In genomic region chr6:34451192-34451591, GRCh38 we compare ENCODE assay signal across 38 cellular contexts. TPM values are rescaled to one million over a fixed set of nuclear protein-coding genes. Genes with fewer than 3 reads are reported as not detected.
DNase-seq lines count a peak whose midpoint lies in the region; ATAC-seq, FAIRE-seq and TF ChIP-seq lines count a peak whose summit lies in the region.
"Had no signal": no experiment of that assay in that cellular context is flagged by ENCODE, and none has a peak within 500 bp of the region (broad histone marks: within the 10 kb centered on the region; RNA-seq: fewer than 3 reads in every experiment).

No MANE protein-coding gene starts in this region.

- CTCF ChIA-PET in HepG2 (lab: Yijun Ruan, JAX; ENCODE audit: low intra/inter-chr PET ratio, low total read pairs) (no interaction called here), K562 (lab: Yijun Ruan, JAX; ENCODE audit: low intra/inter-chr PET ratio) (no interaction called here)

- no TSS peak for BruUV-seq in HepG2 (replicated peaks; lab: Mats Ljungman, UMichigan)
- BruUV-seq in K562 (replicated peaks; lab: Mats Ljungman, UMichigan): no TSS peak

- H3K9ac ChIP-seq in HepG2 (ENCODE audit: insufficient read depth, low read depth, low read length): no peak overlapping the region
- H3K9ac ChIP-seq in K562 (ENCODE audit: insufficient read depth in 1 of 2, low read depth in 2 of 2, low read length in 2 of 2): no peak overlapping the region
- H3K9ac ChIP-seq in trophoblast cell (ENCODE audit: low read length): no peak overlapping the region
- H3K9ac ChIP-seq: BLaER1; BLaER1 treated with 17β-estradiol and CSF1 and Interleukin-3, amounts not matched to agents 10 nM and 100 nM had no signal

- FAIRE-seq in HepG2 (lab: Jason Lieb, UNC) (no peak), K562 (lab: Jason Lieb, UNC) (no peak)
- FAIRE-seq: A204.1, A549, D721Med had no signal

- no peaks in the 10 kb centered on the region for H3K79me1 ChIP-seq in trophoblast cell (ENCODE audit: low read length)

- H3K9me1 ChIP-seq in K562 (ENCODE audit: control insufficient read depth, insufficient read depth, low read length): no peaks in the 10 kb centered on the region

- in situ Hi-C loops in HepG2 (cut with HindIII; ENCODE audit: extremely low pct_ligation_motif_present, low pct_unique_long_range_greater_than_20kb) (no loop called here), K562 (cut with MboI) (loop anchor here (25.0 kb wide), 1 partner anchor 686 kb away; the partner anchor contains the start of gene TCP11)

- H3K18ac ChIP-seq in trophoblast cell (ENCODE audit: low read length): no peak overlapping the region

- POLR2A ChIA-PET in HepG2 (lab: Yijun Ruan, JAX): no interaction called here
- POLR2A ChIA-PET in K562 (lab: Yijun Ruan, JAX): no interaction called here

- H4K12ac ChIP-seq in trophoblast cell (ENCODE audit: low read depth, low read length): no peak overlapping the region

- DNase-seq in HepG2 (ENCODE audit: low spot score) (no peak), right lobe of liver (no peak), K562 (ENCODE audit: extremely low read depth in 1 of 4, low spot score in 3 of 4) (no peak), trophoblast cell (no peak), NCI-H2196 (lab: John Stamatoyannopoulos, UW; ENCODE audit: unreplicated experiment) (no peak)
- DNase-seq: 8988T; ACHN; AML-193; BE2C; C1 segment of cervical spinal cord; Caco-2; Calu3; CD4-positive, alpha-beta memory T cell; CD4-positive, alpha-beta T cell; CD4-positive, CD25-positive, alpha-beta regulatory T cell; CD8-positive, alpha-beta memory T cell; CD8-positive, alpha-beta T cell; COR-L47; DMS 273 treated with DMSO at 0.1 percent for 48 hours; DMS153; DMS53; DMS79; DMS79 treated with DMSO at 0.1 percent for 48 hours; DND-41; EL had no signal

- no peaks in the 10 kb centered on the region for H3K79me2 ChIP-seq in HepG2 (ENCODE audit: insufficient read depth, low read length)
- H3K79me2 ChIP-seq in K562 (ENCODE audit: control insufficient read depth, insufficient read depth, low read length): no peaks in the 10 kb centered on the region
- no peaks in the 10 kb centered on the region for H3K79me2 ChIP-seq in trophoblast cell (ENCODE audit: control insufficient read depth, insufficient read depth, low read length, poor library complexity)

- H2BK120ac ChIP-seq in trophoblast cell (ENCODE audit: insufficient read depth, low read length, poor library complexity): no peak overlapping the region

- no peak overlapping the region for H2BK12ac ChIP-seq in trophoblast cell (ENCODE audit: low read length)

- H3K23ac ChIP-seq in trophoblast cell (ENCODE audit: low read length): no peak overlapping the region

- H2BK5ac ChIP-seq in trophoblast cell (ENCODE audit: low read depth, low read length, poor library complexity): no peak overlapping the region

- H2AK5ac ChIP-seq in trophoblast cell (ENCODE audit: low read length): no peak overlapping the region

- 40% methylated on average over 1 of the region's 1 CpG for WGBS in HepG2 (ENCODE audit: low lambda C conversion rate)
- no CpG with 5 or more reads among the region's 1 CpG for WGBS in right lobe of liver (ENCODE audit: insufficient coverage, low coverage, low lambda C conversion rate, missing lambda C conversion rate)
- WGBS in K562 (ENCODE audit: insufficient coverage, low coverage, missing lambda C conversion rate): 28% methylated on average over 1 of the region's 1 CpG
- WGBS in trophoblast cell (ENCODE audit: extremely low coverage, insufficient coverage, insufficient read length): no CpG with 5 or more reads among the region's 1 CpG

- H3K36me3 ChIP-seq in HepG2 (replicated peaks in 1 of 2; ENCODE audit: control insufficient read depth in 1 of 2, insufficient read depth in 2 of 2, low read length in 2 of 2) (no peaks in the 10 kb centered on the region), right lobe of liver (no peaks in the 10 kb centered on the region), K562 (ENCODE audit: control insufficient read depth, insufficient read depth, low read length) (no peaks in the 10 kb centered on the region), trophoblast cell (ENCODE audit: control insufficient read depth in 1 of 2, insufficient read depth in 2 of 2, low read length in 2 of 2) (no peaks in the 10 kb centered on the region)
- H3K36me3 ChIP-seq: BE2C; BLaER1; BLaER1 treated with 17β-estradiol and CSF1 and Interleukin-3, amounts not matched to agents 10 nM and 100 nM had no signal

- no peak for TF ChIP-seq EP300 in HepG2 (IDR thresholded peaks at IDR 0.05; ENCODE audit: low read depth in 2 of 2, low read length in 2 of 2)
- no peak for TF ChIP-seq EP300 in HepG2 (CRISPR knock-in tag; IDR thresholded peaks at IDR 0.05; ENCODE audit: borderline replicate concordance)
- TF ChIP-seq EP300 in K562 (IDR thresholded peaks at IDR 0.05; ENCODE audit: low read length): no peak

- H4K8ac ChIP-seq in trophoblast cell (ENCODE audit: low read depth, low read length): no peak overlapping the region

- TF ChIP-seq RAD21 in HepG2 (CRISPR knock-in tag; IDR thresholded peaks at IDR 0.05) (no peak), K562 (CRISPR knock-in tag; conservative IDR thresholded peaks at IDR 0.05 in 1 of 2, IDR thresholded peaks at IDR 0.05 in 1 of 2) (no peak)

- no peak overlapping the region for H3K4ac ChIP-seq in trophoblast cell (ENCODE audit: low read depth, low read length)

- no peak overlapping the region for H3K4me3 ChIP-seq in HepG2 (replicated peaks in 1 of 3; ENCODE audit: insufficient read depth in 1 of 3, low read depth in 2 of 3, low read length in 3 of 3)
- no peak overlapping the region for H3K4me3 ChIP-seq in right lobe of liver
- no peak overlapping the region for H3K4me3 ChIP-seq in K562
- H3K4me3 ChIP-seq in trophoblast cell (ENCODE audit: low read depth, low read length): peak overlapping the region; percentile 1
- H3K4me3 ChIP-seq: A549; BLaER1; BLaER1 treated with 17β-estradiol and CSF1 and Interleukin-3, amounts not matched to agents 10 nM and 100 nM had no signal

- intact Hi-C loops in HepG2 (cut with micrococcal nuclease; ENCODE audit: unreplicated experiment) (no loop called here), right lobe of liver (cut with DNase I) (no loop called here), K562 (cut with micrococcal nuclease) (no loop called here)

- H3K4me2 ChIP-seq in HepG2 (ENCODE audit: low read depth, low read length): no peak overlapping the region
- no peak overlapping the region for H3K4me2 ChIP-seq in K562 (ENCODE audit: insufficient read depth, low read length)
- no peak overlapping the region for H3K4me2 ChIP-seq in trophoblast cell (ENCODE audit: low read length)
- H3K4me2 ChIP-seq: A549; BLaER1; BLaER1 treated with 17β-estradiol and CSF1 and Interleukin-3, amounts not matched to agents 10 nM and 100 nM had no signal

- H4K20me1 ChIP-seq in HepG2 (ENCODE audit: insufficient read depth, low read length): no peaks in the 10 kb centered on the region
- H4K20me1 ChIP-seq in K562 (replicated peaks; ENCODE audit: control insufficient read depth, insufficient read depth, low read length): no peaks in the 10 kb centered on the region
- H4K20me1 ChIP-seq: BLaER1; BLaER1 treated with 17β-estradiol and CSF1 and Interleukin-3, amounts not matched to agents 10 nM and 100 nM had no signal

- TF ChIP-seq CTCF in HepG2 (CRISPR knock-in tag; IDR thresholded peaks at IDR 0.05): no peak
- TF ChIP-seq CTCF in right lobe of liver (IDR thresholded peaks at IDR 0.05): no peak
- TF ChIP-seq CTCF in K562 (IDR thresholded peaks at IDR 0.05 in 2 of 3, conservative IDR thresholded peaks at IDR 0.05 in 1 of 3; ENCODE audit: insufficient read depth in 2 of 3, low read depth in 1 of 3, low read length in 3 of 3): no peak

- ATAC-seq in HepG2 (no peak), right lobe of liver (no peak), K562 (no peak), HG03108 (IDR thresholded peaks at IDR 0.05; ENCODE audit: unreplicated experiment) (no peak)
- ATAC-seq: A549; CD8-positive, alpha-beta T cell had no signal

- no peak overlapping the region for H3K14ac ChIP-seq in trophoblast cell (ENCODE audit: low read length)

- no peak overlapping the region for H4K91ac ChIP-seq in trophoblast cell (ENCODE audit: low read depth, low read length)

- no peaks in the 10 kb centered on the region for H3K9me3 ChIP-seq in HepG2 (ENCODE audit: low read length)
- H3K9me3 ChIP-seq in right lobe of liver: no peaks in the 10 kb centered on the region
- no peaks in the 10 kb centered on the region for H3K9me3 ChIP-seq in K562 (replicated peaks; ENCODE audit: control insufficient read depth, insufficient read depth, low read depth, low read length)
- H3K9me3 ChIP-seq in trophoblast cell (ENCODE audit: insufficient read depth, low read depth, low read length): peaks cover 2% of the 10 kb centered on the region
- H3K9me3 ChIP-seq: A549, BE2C, BLaER1 had no signal

- H3K4me1 ChIP-seq in HepG2 (ENCODE audit: insufficient read depth, low read length): no peaks in the 10 kb centered on the region
- no peaks in the 10 kb centered on the region for H3K4me1 ChIP-seq in right lobe of liver
- peaks cover 4 to 5% of the 10 kb centered on the region in 2 experiments; a peak in 3 of 5 replicates for H3K4me1 ChIP-seq in K562 (replicated peaks in 1 of 2; ENCODE audit: control insufficient read depth in 2 of 2, insufficient read depth in 2 of 2, low read length in 2 of 2)
- H3K4me1 ChIP-seq in trophoblast cell (ENCODE audit: control insufficient read depth in 1 of 2, insufficient read depth in 2 of 2, low read length in 2 of 2): peaks cover 0 to 4% of the 10 kb centered on the region in 2 experiments
- H3K4me1 ChIP-seq: A549, BE2C had no signal

- TF ChIP-seq POLR2A in HepG2 (IDR thresholded peaks at IDR 0.05; ENCODE audit: insufficient read depth in 1 of 2, low read depth in 2 of 2, low read length in 2 of 2) (no peak), right lobe of liver (IDR thresholded peaks at IDR 0.05) (no peak), K562 (conservative IDR thresholded peaks at IDR 0.05) (no peak)

- H2AFZ ChIP-seq in HepG2 (ENCODE audit: low read length): no peak overlapping the region
- no peak overlapping the region for H2AFZ ChIP-seq in K562 (ENCODE audit: low read depth, low read length)
- no peak overlapping the region for H2AFZ ChIP-seq in trophoblast cell (ENCODE audit: insufficient read depth, low read length, poor library complexity)

- H3K27me3 ChIP-seq in HepG2 (ENCODE audit: control insufficient read depth in 1 of 2, insufficient read depth in 2 of 2, low read length in 2 of 2) (peaks cover 1 to 9% of the 10 kb centered on the region in 2 experiments; a peak in 1 of 5 replicates), right lobe of liver (no peaks in the 10 kb centered on the region), K562 (ENCODE audit: control insufficient read depth in 2 of 2, insufficient read depth in 2 of 2, low read length in 2 of 2) (no peaks in the 10 kb centered on the region), trophoblast cell (ENCODE audit: insufficient read depth, low read length) (no peaks in the 10 kb centered on the region)
- H3K27me3 ChIP-seq: BE2C; BLaER1; BLaER1 treated with 17β-estradiol and CSF1 and Interleukin-3, amounts not matched to agents 10 nM and 100 nM had no signal

- H3K27ac ChIP-seq in HepG2 (ENCODE audit: extremely low read length, insufficient read depth, low read length): no peak overlapping the region
- no peak overlapping the region for H3K27ac ChIP-seq in right lobe of liver
- no peak overlapping the region for H3K27ac ChIP-seq in K562 (ENCODE audit: extremely low read depth, low read depth, low read length)
- no peak overlapping the region for H3K27ac ChIP-seq in trophoblast cell (ENCODE audit: low read depth, low read length)
- H3K27ac ChIP-seq: 22Rv1; A549; BLaER1; BLaER1 treated with 17β-estradiol and CSF1 and Interleukin-3, amounts not matched to agents 10 nM and 100 nM; C4-2B had no signal

RNA-seq across cellular contexts. Expression of gene PACSIN1, which starts 14.7 kb away (rescaled TPM):
- total RNA-seq in HepG2 (2016; rRNA removed; fragmentation: Illumina TruSeq; extraction: Trizol) (not detected in 2 replicates), right lobe of liver (under 1 TPM in 5 of 6 experiments, not detected in 1; 0.05 to 0.37 (median 0.22) TPM), K562 (2014; rRNA removed) (0.41 and 0.45 TPM in 2 replicates), K562 (2014; rRNA removed; fragmentation: Illumina TruSeq; extraction: Trizol) (0.10 and 0.29 TPM in 2 replicates), K562 (2015; rRNA removed; fragmentation: Illumina TruSeq; extraction: Trizol) (0.22 and 0.23 TPM in 2 replicates), K562 (2021) (0.98 and 1.7 TPM in 2 replicates)
- total RNA-seq in HepG2 (2016; cell fraction: cytosol; rRNA removed; fragmentation: Illumina TruSeq; extraction: Trizol; ENCODE audit: low read depth): not detected in 2 replicates
- total RNA-seq in HepG2 (2016; cell fraction: insoluble cytoplasmic fraction; rRNA removed; fragmentation: Illumina TruSeq; extraction: Trizol): not detected in 2 replicates
- total RNA-seq in HepG2 (2016; cell fraction: membrane; rRNA removed; fragmentation: Illumina TruSeq; extraction: Trizol): not detected in 2 replicates
- total RNA-seq in HepG2 (2016; cell fraction: nucleus; rRNA removed; fragmentation: Illumina TruSeq; extraction: Trizol): not detected in 2 replicates
- polyA plus RNA-seq in HepG2 (2011; rRNA removed) (not detected in 2 replicates), K562 (2011; rRNA removed) (1.1 and 1.4 TPM in 2 replicates), K562 (2014; fragmentation: Illumina TruSeq; extraction: Trizol) (0.79 and 1.4 TPM in 2 replicates), K562 (2014; fragmentation: Nextera tagmentation; extraction: Ambion mirVana) (under 1 TPM; 0.01 to 0.03 TPM), K562 (2014; rRNA removed) (0.98 and 1.2 TPM in 2 replicates)
- 0.01 TPM in 1 of 2 replicates, not detected in the other for polyA plus RNA-seq in HepG2 (2011; cell fraction: cytosol; rRNA removed)
- not detected in 2 replicates for polyA plus RNA-seq in HepG2 (2011; cell fraction: nucleus; rRNA removed)
- polyA plus RNA-seq in HepG2 (2012): not detected in 2 replicates
- polyA plus RNA-seq in HepG2 (2016; cell fraction: cytosol; fragmentation: Illumina TruSeq; extraction: Trizol; ENCODE audit: low read depth): not detected in 2 replicates
- polyA plus RNA-seq in HepG2 (2016; cell fraction: insoluble cytoplasmic fraction; fragmentation: Illumina TruSeq; extraction: Trizol; ENCODE audit: low read depth): not detected in 2 replicates
- polyA plus RNA-seq in HepG2 (2016; cell fraction: membrane; fragmentation: Illumina TruSeq; extraction: Trizol; ENCODE audit: low read depth): not detected in 2 replicates
- polyA plus RNA-seq in HepG2 (2016; cell fraction: nucleus; fragmentation: Illumina TruSeq; extraction: Trizol; ENCODE audit: insufficient read depth, low read depth): not detected in 2 replicates
- polyA minus RNA-seq in HepG2 (2011; rRNA and poly(A)+ RNA removed; ENCODE audit: low replicate concordance): 0.04 and 0.05 TPM in 2 replicates
- polyA minus RNA-seq in HepG2 (2011; cell fraction: cytosol; rRNA and poly(A)+ RNA removed): not detected in 2 replicates
- not detected in 2 replicates for polyA minus RNA-seq in HepG2 (2011; cell fraction: nucleus; rRNA and poly(A)+ RNA removed)
- total RNA-seq in K562 (2011; cell fraction: chromatin; rRNA removed; ENCODE audit: low replicate concordance): 1.5 and 2.1 TPM in 2 replicates
- total RNA-seq in K562 (2011; cell fraction: nucleolus; rRNA removed): 1.2 and 1.3 TPM in 2 replicates
- total RNA-seq in K562 (2011; cell fraction: nucleoplasm; rRNA removed): 0.99 and 1.1 TPM in 2 replicates
- polyA plus RNA-seq in K562 (2011; cell fraction: cytosol; rRNA removed): 1.2 and 1.6 TPM in 2 replicates
- polyA plus RNA-seq in K562 (2011; cell fraction: nucleus; rRNA removed): 2.2 and 3.4 TPM in 2 replicates
- polyA plus RNA-seq in K562 (2012): 0.90 and 1.2 TPM in 2 replicates
- polyA minus RNA-seq in K562 (2011; rRNA and poly(A)+ RNA removed): 0.98 and 1.1 TPM in 2 replicates
- polyA minus RNA-seq in K562 (2011; cell fraction: cytosol; rRNA and poly(A)+ RNA removed): 0.95 and 1.7 TPM in 2 replicates
- 0.67 and 1.9 TPM in 2 replicates for polyA minus RNA-seq in K562 (2011; cell fraction: nucleus; rRNA and poly(A)+ RNA removed)
- polyA plus RNA-seq in trophoblast cell (2013): 0.05 and 0.08 TPM in 2 replicates
- total RNA-seq: A172, A673, Daoy had no signal
- polyA plus RNA-seq: AG04450, CD14-positive monocyte had no signal

RNA-seq across cellular contexts. Expression of gene RPS10, which starts 25.3 kb away (rescaled TPM):
- total RNA-seq in HepG2 (2016; rRNA removed; fragmentation: Illumina TruSeq; extraction: Trizol) (2,909 and 3,503 TPM in 2 replicates), right lobe of liver (100 to 1,000 TPM; 355 to 727 (median 398) TPM), K562 (2014; rRNA removed) (3,907 and 4,273 TPM in 2 replicates), K562 (2014; rRNA removed; fragmentation: Illumina TruSeq; extraction: Trizol) (2,809 and 3,197 TPM in 2 replicates), K562 (2015; rRNA removed; fragmentation: Illumina TruSeq; extraction: Trizol) (3,578 and 3,876 TPM in 2 replicates), K562 (2021) (3,062 and 3,200 TPM in 2 replicates)
- 5,102 and 5,632 TPM in 2 replicates for total RNA-seq in HepG2 (2016; cell fraction: cytosol; rRNA removed; fragmentation: Illumina TruSeq; extraction: Trizol; ENCODE audit: low read depth)
- total RNA-seq in HepG2 (2016; cell fraction: insoluble cytoplasmic fraction; rRNA removed; fragmentation: Illumina TruSeq; extraction: Trizol): 3,081 and 3,638 TPM in 2 replicates
- total RNA-seq in HepG2 (2016; cell fraction: membrane; rRNA removed; fragmentation: Illumina TruSeq; extraction: Trizol): 7,429 and 7,480 TPM in 2 replicates
- total RNA-seq in HepG2 (2016; cell fraction: nucleus; rRNA removed; fragmentation: Illumina TruSeq; extraction: Trizol): 967 and 1,028 TPM in 2 replicates
- polyA plus RNA-seq in HepG2 (2011; rRNA removed) (4,295 and 4,648 TPM in 2 replicates), K562 (2011; rRNA removed) (5,201 and 6,397 TPM in 2 replicates), K562 (2014; fragmentation: Illumina TruSeq; extraction: Trizol) (4,753 and 5,213 TPM in 2 replicates), K562 (2014; fragmentation: Nextera tagmentation; extraction: Ambion mirVana) (1,000 to 10,000 TPM; 2,680 to 3,048 TPM), K562 (2014; rRNA removed) (4,615 and 5,251 TPM in 2 replicates)
- 9,439 and 9,926 TPM in 2 replicates for polyA plus RNA-seq in HepG2 (2011; cell fraction: cytosol; rRNA removed)
- 1,658 and 1,840 TPM in 2 replicates for polyA plus RNA-seq in HepG2 (2011; cell fraction: nucleus; rRNA removed)
- 3,418 and 4,251 TPM in 2 replicates for polyA plus RNA-seq in HepG2 (2012)
- 5,367 and 5,814 TPM in 2 replicates for polyA plus RNA-seq in HepG2 (2016; cell fraction: cytosol; fragmentation: Illumina TruSeq; extraction: Trizol; ENCODE audit: low read depth)
- 2,908 and 3,264 TPM in 2 replicates for polyA plus RNA-seq in HepG2 (2016; cell fraction: insoluble cytoplasmic fraction; fragmentation: Illumina TruSeq; extraction: Trizol; ENCODE audit: low read depth)
- polyA plus RNA-seq in HepG2 (2016; cell fraction: membrane; fragmentation: Illumina TruSeq; extraction: Trizol; ENCODE audit: low read depth): 6,085 and 6,204 TPM in 2 replicates
- 1,494 and 1,555 TPM in 2 replicates for polyA plus RNA-seq in HepG2 (2016; cell fraction: nucleus; fragmentation: Illumina TruSeq; extraction: Trizol; ENCODE audit: insufficient read depth, low read depth)
- 2,566 and 3,572 TPM in 2 replicates for polyA minus RNA-seq in HepG2 (2011; rRNA and poly(A)+ RNA removed; ENCODE audit: low replicate concordance)
- 602 and 661 TPM in 2 replicates for polyA minus RNA-seq in HepG2 (2011; cell fraction: cytosol; rRNA and poly(A)+ RNA removed)
- 173 and 248 TPM in 2 replicates for polyA minus RNA-seq in HepG2 (2011; cell fraction: nucleus; rRNA and poly(A)+ RNA removed)
- total RNA-seq in K562 (2011; cell fraction: chromatin; rRNA removed; ENCODE audit: low replicate concordance): 244 and 499 TPM in 2 replicates
- 961 and 1,244 TPM in 2 replicates for total RNA-seq in K562 (2011; cell fraction: nucleolus; rRNA removed)
- total RNA-seq in K562 (2011; cell fraction: nucleoplasm; rRNA removed): 1,028 and 1,732 TPM in 2 replicates
- 12,487 and 14,962 TPM in 2 replicates for polyA plus RNA-seq in K562 (2011; cell fraction: cytosol; rRNA removed)
- polyA plus RNA-seq in K562 (2011; cell fraction: nucleus; rRNA removed): 1,847 and 2,630 TPM in 2 replicates
- 4,197 and 5,822 TPM in 2 replicates for polyA plus RNA-seq in K562 (2012)
- 2,379 and 2,522 TPM in 2 replicates for polyA minus RNA-seq in K562 (2011; rRNA and poly(A)+ RNA removed)
- 976 and 1,028 TPM in 2 replicates for polyA minus RNA-seq in K562 (2011; cell fraction: cytosol; rRNA and poly(A)+ RNA removed)
- 203 and 375 TPM in 2 replicates for polyA minus RNA-seq in K562 (2011; cell fraction: nucleus; rRNA and poly(A)+ RNA removed)
- polyA plus RNA-seq in trophoblast cell (2013): 1,291 and 1,293 TPM in 2 replicates

RNA-seq across cellular contexts. Expression of gene NUDT3, which starts 58.7 kb away (rescaled TPM):
- 20.2 and 30.1 TPM in 2 replicates for total RNA-seq in HepG2 (2016; rRNA removed; fragmentation: Illumina TruSeq; extraction: Trizol)
- 4.1 and 4.8 TPM in 2 replicates for total RNA-seq in HepG2 (2016; cell fraction: cytosol; rRNA removed; fragmentation: Illumina TruSeq; extraction: Trizol; ENCODE audit: low read depth)
- total RNA-seq in HepG2 (2016; cell fraction: insoluble cytoplasmic fraction; rRNA removed; fragmentation: Illumina TruSeq; extraction: Trizol): 19.5 and 29.7 TPM in 2 replicates
- total RNA-seq in HepG2 (2016; cell fraction: membrane; rRNA removed; fragmentation: Illumina TruSeq; extraction: Trizol): 14.6 and 14.8 TPM in 2 replicates
- 15.7 and 19.0 TPM in 2 replicates for total RNA-seq in HepG2 (2016; cell fraction: nucleus; rRNA removed; fragmentation: Illumina TruSeq; extraction: Trizol)
- 17.6 and 20.6 TPM in 2 replicates for polyA plus RNA-seq in HepG2 (2011; rRNA removed)
- polyA plus RNA-seq in HepG2 (2011; cell fraction: cytosol; rRNA removed): 10.7 and 14.8 TPM in 2 replicates
- polyA plus RNA-seq in HepG2 (2011; cell fraction: nucleus; rRNA removed): 9.2 and 11.9 TPM in 2 replicates
- polyA plus RNA-seq in HepG2 (2012): 5.6 TPM in 2 replicates
- 3.0 and 3.5 TPM in 2 replicates for polyA plus RNA-seq in HepG2 (2016; cell fraction: cytosol; fragmentation: Illumina TruSeq; extraction: Trizol; ENCODE audit: low read depth)
- polyA plus RNA-seq in HepG2 (2016; cell fraction: insoluble cytoplasmic fraction; fragmentation: Illumina TruSeq; extraction: Trizol; ENCODE audit: low read depth): 22.4 and 22.7 TPM in 2 replicates
- 7.4 and 7.7 TPM in 2 replicates for polyA plus RNA-seq in HepG2 (2016; cell fraction: membrane; fragmentation: Illumina TruSeq; extraction: Trizol; ENCODE audit: low read depth)
- 23.3 TPM in 2 replicates for polyA plus RNA-seq in HepG2 (2016; cell fraction: nucleus; fragmentation: Illumina TruSeq; extraction: Trizol; ENCODE audit: insufficient read depth, low read depth)
- 23.6 and 25.7 TPM in 2 replicates for polyA minus RNA-seq in HepG2 (2011; rRNA and poly(A)+ RNA removed; ENCODE audit: low replicate concordance)
- 18.9 and 21.6 TPM in 2 replicates for polyA minus RNA-seq in HepG2 (2011; cell fraction: cytosol; rRNA and poly(A)+ RNA removed)
- 14.0 and 19.0 TPM in 2 replicates for polyA minus RNA-seq in HepG2 (2011; cell fraction: nucleus; rRNA and poly(A)+ RNA removed)
- 10 to 100 TPM; 14.5 to 22.7 (median 16.7) TPM for total RNA-seq in right lobe of liver
- total RNA-seq in K562 (2011; cell fraction: chromatin; rRNA removed; ENCODE audit: low replicate concordance): 19.3 and 42.2 TPM in 2 replicates
- total RNA-seq in K562 (2011; cell fraction: nucleolus; rRNA removed): 17.3 and 21.3 TPM in 2 replicates
- total RNA-seq in K562 (2011; cell fraction: nucleoplasm; rRNA removed): 38.4 and 67.7 TPM in 2 replicates
- 47.3 and 51.0 TPM in 2 replicates for total RNA-seq in K562 (2014; rRNA removed)
- total RNA-seq in K562 (2014; rRNA removed; fragmentation: Illumina TruSeq; extraction: Trizol): 61.8 and 70.8 TPM in 2 replicates
- 57.2 and 59.8 TPM in 2 replicates for total RNA-seq in K562 (2015; rRNA removed; fragmentation: Illumina TruSeq; extraction: Trizol)
- 49.8 and 56.4 TPM in 2 replicates for total RNA-seq in K562 (2021)
- polyA plus RNA-seq in K562 (2011; rRNA removed): 68.5 and 81.2 TPM in 2 replicates
- polyA plus RNA-seq in K562 (2011; cell fraction: cytosol; rRNA removed): 29.2 and 49.7 TPM in 2 replicates
- polyA plus RNA-seq in K562 (2011; cell fraction: nucleus; rRNA removed): 20.7 and 29.1 TPM in 2 replicates
- polyA plus RNA-seq in K562 (2012): 15.2 and 19.2 TPM in 2 replicates
- 54.8 and 56.0 TPM in 2 replicates for polyA plus RNA-seq in K562 (2014; fragmentation: Illumina TruSeq; extraction: Trizol)
- 10 to 100 TPM in 1 of 2 experiments, 1 to 10 TPM in 1; 5.4 to 57.7 TPM for polyA plus RNA-seq in K562 (2014; fragmentation: Nextera tagmentation; extraction: Ambion mirVana)
- polyA plus RNA-seq in K562 (2014; rRNA removed): 54.4 and 56.8 TPM in 2 replicates
- polyA minus RNA-seq in K562 (2011; rRNA and poly(A)+ RNA removed): 105 and 133 TPM in 2 replicates
- 46.1 and 59.9 TPM in 2 replicates for polyA minus RNA-seq in K562 (2011; cell fraction: cytosol; rRNA and poly(A)+ RNA removed)
- 9.4 and 18.1 TPM in 2 replicates for polyA minus RNA-seq in K562 (2011; cell fraction: nucleus; rRNA and poly(A)+ RNA removed)
- 5.7 TPM in 2 replicates for polyA plus RNA-seq in trophoblast cell (2013)

Comparison
In these comparisons a context has a peak if more than half of its experiments do, and no peak if none do; other contexts are left out.
1. Of the 241 proteins assayed by ChIP-seq in both HepG2 and K562: peak only in HepG2: none; only in K562: ADNP; in both: none; in neither: 240.